Comparison of ENCODE assay signal across 28 cellular contexts in genomic region chr17:73133911-73134649, GRCh38. TPM values are rescaled to one million over a fixed set of nuclear protein-coding genes. Genes with fewer than 3 reads are reported as not detected.
DNase-seq lines count a peak whose midpoint lies in the region; ATAC-seq and TF ChIP-seq lines count a peak whose summit lies in the region.
"Had no signal": no experiment of that assay in that cellular context is flagged by ENCODE, and none has a peak within 500 bp of the region (broad histone marks: within the 10 kb centered on the region; RNA-seq: fewer than 3 reads in every experiment).

No MANE protein-coding gene starts in this region.

- H3F3A ChIP-seq in GM23338 (replicated peaks; ENCODE audit: low read depth) = no peaks in the 10 kb centered on the region

- DNase-seq in CD14-positive monocyte (ENCODE audit: low spot score) (peak; percentile 54), GM23338 (ENCODE audit: low spot score) (no peak), NCI-H69 (lab: John Stamatoyannopoulos, UW) (peak; percentile 44), foreskin melanocyte (peak; percentile 8), NOMO-1 treated with dmso at 0.1 percent for 144 hours (lab: John Stamatoyannopoulos, UW; ENCODE audit: unreplicated experiment) (no peak), T-helper 1 cell (no peak), G401 (ENCODE audit: low spot score) (no peak)
- DNase-seq: activated CD4-positive, alpha-beta T cell treated with anti-CD3 and anti-CD28 coated beads, Interleukin-2, amount 50 U/mL, for 4 hours; activated CD8-positive, alpha-beta memory T cell treated with anti-CD3 and anti-CD28 coated beads, Interleukin-2, amount 50 U/mL, for 48 hours; CD4-positive, CD25-positive, alpha-beta regulatory T cell; DMS153; erythroblast; foreskin fibroblast; hippocampal formation; left ventricle myocardium superior; MM.1S; NCI-H187 treated with DMSO at 0.1 percent for 48 hours; NCI-H345; Peyer's patch; small intestine; stimulated activated CD4-positive, alpha-beta T cell treated with anti-CD3 and anti-CD28 coated beads, Interleukin-2, amount 100 ng/mL, for 24 hours had no signal

- peak overlapping the region in 1 of 2 donors; percentile 60 for H3K4me3 Mint-ChIP-seq in CD14-positive monocyte
- H3K4me3 Mint-ChIP-seq in GM23338 = no peak overlapping the region
- H3K4me3 Mint-ChIP-seq: CD4-positive, CD25-positive, alpha-beta regulatory T cell; neural crest cell; stimulated activated effector memory CD8-positive, alpha-beta T cell treated with anti-CD3 and anti-CD28 coated beads, Interleukin-12 subunit alpha, Interleukin-12 subunit beta, amount 100 ng/mL, for 72 hours; T-helper 2 cell treated with Interferon-gamma antibody and Interleukin-4, amounts not matched to agents 5 μg/mL and 100 μg/mL, for 36 hours had no signal

- no peak overlapping the region for H3K4me3 ChIP-seq in GM23338
- H3K4me3 ChIP-seq: GM12878, Peyer's patch, prostate gland, suprapubic skin had no signal

- no peak overlapping the region for H3K4me2 ChIP-seq in GM23338

- H3K9me2 ChIP-seq in GM23338 (ENCODE audit: insufficient read depth) = no peaks in the 10 kb centered on the region

- ATAC-seq in GM23338 = no peak
- ATAC-seq in HG03469 (IDR thresholded peaks at IDR 0.05; ENCODE audit: unreplicated experiment) = no peak
- ATAC-seq: GM12878; left ventricle myocardium superior; stimulated activated effector memory CD8-positive, alpha-beta T cell treated with anti-CD3 and anti-CD28 coated beads, Interleukin-12 subunit alpha, Interleukin-12 subunit beta, amount 100 ng/mL, for 72 hours had no signal

- intact Hi-C loops in CD14-positive monocyte (cut with micrococcal nuclease) = loop anchor here in 1 of 2 donors (2.0 kb wide), 1 partner anchor 29 kb away; no protein-coding TSS in a partner anchor

- no peak overlapping the region for H3K27ac ChIP-seq in GM23338 (ENCODE audit: low read depth)
- H3K27ac ChIP-seq: Peyer's patch, prostate gland, suprapubic skin had no signal

- no peaks in the 10 kb centered on the region for H3K79me2 ChIP-seq in GM23338 (replicated peaks; ENCODE audit: insufficient read depth)

- H3K36me3 Mint-ChIP-seq in CD14-positive monocyte (peaks cover 0 to 2% of the 10 kb centered on the region in 2 donors), GM23338 (ENCODE audit: low read depth) (no peaks in the 10 kb centered on the region)
- H3K36me3 Mint-ChIP-seq: CD4-positive, CD25-positive, alpha-beta regulatory T cell; stimulated activated effector memory CD8-positive, alpha-beta T cell treated with anti-CD3 and anti-CD28 coated beads, Interleukin-12 subunit alpha, Interleukin-12 subunit beta, amount 100 ng/mL, for 72 hours had no signal

- peaks cover 17% of the 10 kb centered on the region for H3K4me1 ChIP-seq in GM23338 (ENCODE audit: insufficient read depth)
- H3K4me1 ChIP-seq: Peyer's patch, prostate gland, suprapubic skin had no signal

- H3K9me3 Mint-ChIP-seq in CD14-positive monocyte (peaks cover 0 to 3% (median 0%) of the 10 kb centered on the region in 7 donors), GM23338 (no peaks in the 10 kb centered on the region)
- H3K9me3 Mint-ChIP-seq: CD4-positive, CD25-positive, alpha-beta regulatory T cell; stimulated activated effector memory CD8-positive, alpha-beta T cell treated with anti-CD3 and anti-CD28 coated beads, Interleukin-12 subunit alpha, Interleukin-12 subunit beta, amount 100 ng/mL, for 72 hours; T-helper 2 cell treated with Interferon-gamma antibody and Interleukin-4, amounts not matched to agents 5 μg/mL and 100 μg/mL, for 36 hours had no signal

- H3K27me3 Mint-ChIP-seq in CD14-positive monocyte (ENCODE audit: low read depth in 3 of 3) = peaks cover 0 to 2% (median 2%) of the 10 kb centered on the region in 3 donors
- H3K27me3 Mint-ChIP-seq in GM23338 (ENCODE audit: insufficient read depth, low read depth, poor library complexity) = peaks cover 2% of the 10 kb centered on the region

- TF ChIP-seq CTCF in CD14-positive monocyte (IDR thresholded peaks at IDR 0.05) = no peak
- no peak for TF ChIP-seq CTCF in GM23338 (conservative IDR thresholded peaks at IDR 0.05; ENCODE audit: low read depth in 2 of 2)

- no peaks in the 10 kb centered on the region for H3K36me3 ChIP-seq in GM23338 (ENCODE audit: insufficient read depth)
- H3K36me3 ChIP-seq: Peyer's patch, prostate gland, suprapubic skin had no signal

- H3K27ac Mint-ChIP-seq in CD14-positive monocyte (peak overlapping the region in 6 of 7 donors; percentile 50 to 68 (median 66)), GM23338 (no peak overlapping the region)
- H3K27ac Mint-ChIP-seq: stimulated activated effector memory CD8-positive, alpha-beta T cell treated with anti-CD3 and anti-CD28 coated beads, Interleukin-12 subunit alpha, Interleukin-12 subunit beta, amount 100 ng/mL, for 72 hours; T-helper 2 cell treated with Interferon-gamma antibody and Interleukin-4, amounts not matched to agents 5 μg/mL and 100 μg/mL, for 36 hours had no signal

- no peaks in the 10 kb centered on the region for H3K27me3 ChIP-seq in GM23338 (ENCODE audit: insufficient read depth)
- H3K27me3 ChIP-seq: Peyer's patch, suprapubic skin had no signal

- H3K4me1 Mint-ChIP-seq in CD14-positive monocyte (peaks cover 39% of the 10 kb centered on the region), GM23338 (peaks cover 14% of the 10 kb centered on the region)
- H3K4me1 Mint-ChIP-seq: CD4-positive, CD25-positive, alpha-beta regulatory T cell; stimulated activated effector memory CD8-positive, alpha-beta T cell treated with anti-CD3 and anti-CD28 coated beads, Interleukin-12 subunit alpha, Interleukin-12 subunit beta, amount 100 ng/mL, for 72 hours had no signal

- H4K20me1 ChIP-seq in GM23338 (replicated peaks; ENCODE audit: insufficient read depth) = no peaks in the 10 kb centered on the region

- H2AFZ ChIP-seq in GM23338 = peak overlapping the region; percentile 76

- in situ Hi-C loops in G401 (cut with HindIII; ENCODE audit: low sequenced_read_pairs) = no loop called here

TF ChIP-seq in GM23338, 12 proteins besides CTCF, POLR2A, EP300 and RAD21 (continues in another document):
- TF ChIP-seq POLR2AphosphoS5 (IDR thresholded peaks at IDR 0.05; ENCODE audit: low read depth) = no peak
- no peak for TF ChIP-seq EZH2 (IDR thresholded peaks at IDR 0.05; ENCODE audit: low read depth, unreplicated experiment)
- no peak for TF ChIP-seq ZNF331 (CRISPR knock-in tag; IDR thresholded peaks at IDR 0.05; ENCODE audit: low read depth)

RNA-seq across cellular contexts. Expression of gene SSTR2, which starts 30.7 kb away (rescaled TPM):
- polyA plus RNA-seq in CD14-positive monocyte (not detected), GM23338 (2016; fragmentation: Nextera tagmentation; extraction: Ambion mirVana) (1.1 and 1.4 TPM in 2 replicates)
- total RNA-seq in GM23338 (2014; rRNA removed; shearing (Covaris generic)) = 1.7 and 1.8 TPM in 2 replicates
- total RNA-seq in G401 (2014; rRNA removed; shearing (Covaris generic)) = 0.03 TPM in 1 of 2 replicates, not detected in the other

RNA-seq across cellular contexts. Expression of gene SLC39A11, which starts 41.6 kb away (rescaled TPM):
- polyA plus RNA-seq in CD14-positive monocyte (10 to 100 TPM; 26.6 to 27.9 TPM), GM23338 (2016; fragmentation: Nextera tagmentation; extraction: Ambion mirVana) (10.3 and 10.8 TPM in 2 replicates)
- 9.4 and 18.1 TPM in 2 replicates for total RNA-seq in GM23338 (2014; rRNA removed; shearing (Covaris generic))
- 4.1 and 8.7 TPM in 2 replicates for total RNA-seq in G401 (2014; rRNA removed; shearing (Covaris generic))

RNA-seq across cellular contexts. Expression of gene COG1, which starts 58.8 kb away (rescaled TPM):
- polyA plus RNA-seq in CD14-positive monocyte (1 to 10 TPM; 5.1 to 8.0 TPM), GM23338 (2016; fragmentation: Nextera tagmentation; extraction: Ambion mirVana) (25.5 and 26.1 TPM in 2 replicates)
- 11.9 and 15.0 TPM in 2 replicates for total RNA-seq in GM23338 (2014; rRNA removed; shearing (Covaris generic))
- 8.2 and 10.8 TPM in 2 replicates for total RNA-seq in G401 (2014; rRNA removed; shearing (Covaris generic))

Comparison
In these comparisons a context has a peak if more than half of its experiments do, and no peak if none do; other contexts are left out.
1. DNase-seq: peak in CD14-positive monocyte (single experiment), NCI-H69 (single experiment) and foreskin melanocyte (single experiment); none in GM23338 (single experiment), NOMO-1 treated with dmso at 0.1 percent for 144 hours (single experiment), T-helper 1 cell (0 of 5) and G401 (single experiment).